ENCODE assay signal across 10 cellular contexts in genomic region chr15:30566949-30567348, GRCh38. TPM values are rescaled to one million over a fixed set of nuclear protein-coding genes. Genes with fewer than 3 reads are reported as not detected.
DNase-seq lines count a peak whose midpoint lies in the region; ATAC-seq and TF ChIP-seq lines count a peak whose summit lies in the region.
"Not testable (repeated sequence)": the region's sequence is repeated elsewhere in the genome, so short reads cannot be mapped to it uniquely, and the experiment has no call there.
"Had no signal": no experiment of that assay in that cellular context is flagged by ENCODE, and none has a peak within 500 bp of the region (broad histone marks: within the 10 kb centered on the region; RNA-seq: fewer than 3 reads in every experiment).

No MANE protein-coding gene starts in this region.

- not testable (repeated sequence) for H2BK120ac ChIP-seq in IMR-90 (ENCODE audit: low read depth, low read length)

- not testable (repeated sequence) for BruUV-seq in IMR-90 (replicated peaks; lab: Mats Ljungman, UMichigan)

- not testable (repeated sequence) for TF ChIP-seq RAD21 in IMR-90 (IDR thresholded peaks at IDR 0.05; ENCODE audit: low read length)

- not testable (repeated sequence) for TF ChIP-seq CTCF in CD8-positive, alpha-beta T cell (IDR thresholded peaks at IDR 0.05); IMR-90 (conservative IDR thresholded peaks at IDR 0.05; ENCODE audit: low read depth, low read length)
- TF ChIP-seq CTCF in chondrocyte (IDR thresholded peaks at IDR 0.05), result peak; percentile 69
- TF ChIP-seq CTCF in neural crest cell (conservative IDR thresholded peaks at IDR 0.05), result peak; percentile 53
- peak; percentile 7 for TF ChIP-seq CTCF in thoracic aorta (IDR thresholded peaks at IDR 0.05)

- CTCF ChIA-PET in CD8-positive, alpha-beta T cell (lab: Charles Lee); IMR-90 (lab: Yijun Ruan, JAX): not testable (repeated sequence)

- not testable (repeated sequence) for H3K18ac ChIP-seq in IMR-90 (ENCODE audit: low read depth, low read length)

- H3K9me3 Mint-ChIP-seq in CD8-positive, alpha-beta T cell; activated T-helper 17 cell treated with anti-CD3 and anti-CD28 coated beads, Interleukin-2, amount 50 U/mL, for 72 hours; chondrocyte (ENCODE audit: low read depth); neural crest cell: not testable (repeated sequence)

- not testable (repeated sequence) for H3K9me3 ChIP-seq in CD8-positive, alpha-beta T cell (ENCODE audit: low read length); IMR-90 (ENCODE audit: control insufficient read depth, insufficient read depth, low read length); thoracic aorta

- H3K9ac ChIP-seq in IMR-90 (ENCODE audit: low read depth, low read length), result not testable (repeated sequence)

- not testable (repeated sequence) for H4K5ac ChIP-seq in IMR-90 (ENCODE audit: low read depth, low read length)

- H3K27me3 Mint-ChIP-seq in CD8-positive, alpha-beta T cell (ENCODE audit: low read depth); activated T-helper 17 cell treated with anti-CD3 and anti-CD28 coated beads, Interleukin-2, amount 50 U/mL, for 72 hours; chondrocyte (ENCODE audit: low read depth); neural crest cell (ENCODE audit: low read depth): not testable (repeated sequence)

- TF ChIP-seq POLR2A in IMR-90 (IDR thresholded peaks at IDR 0.05; ENCODE audit: low read depth, low read length), result not testable (repeated sequence)

- not testable (repeated sequence) for H3K4me2 ChIP-seq in IMR-90 (ENCODE audit: low read depth, low read length)

- H2AK5ac ChIP-seq in IMR-90 (ENCODE audit: low read depth, low read length), result not testable (repeated sequence)

- H3K79me1 ChIP-seq in IMR-90 (ENCODE audit: low read depth in 1 of 2, low read length in 2 of 2), result not testable (repeated sequence)

- not testable (repeated sequence) for H3K27ac Mint-ChIP-seq in CD8-positive, alpha-beta T cell; activated T-helper 17 cell treated with anti-CD3 and anti-CD28 coated beads, Interleukin-2, amount 50 U/mL, for 72 hours; chondrocyte (ENCODE audit: unreplicated experiment); neural crest cell (ENCODE audit: unreplicated experiment)

- intact Hi-C loops in CD8-positive, alpha-beta T cell (cut with DNase I, micrococcal nuclease); IMR-90 (cut with micrococcal nuclease): not testable (repeated sequence)

- not testable (repeated sequence) for H4K20me1 ChIP-seq in IMR-90 (ENCODE audit: insufficient read depth, low read length)

- H4K91ac ChIP-seq in IMR-90 (ENCODE audit: insufficient read depth, low read depth, low read length), result not testable (repeated sequence)

- not testable (repeated sequence) for H3K36me3 Mint-ChIP-seq in CD8-positive, alpha-beta T cell; activated T-helper 17 cell treated with anti-CD3 and anti-CD28 coated beads, Interleukin-2, amount 50 U/mL, for 72 hours (ENCODE audit: low read depth); chondrocyte (ENCODE audit: low read depth); neural crest cell (ENCODE audit: low read depth)

- not testable (repeated sequence) for H3K14ac ChIP-seq in IMR-90 (replicated peaks; ENCODE audit: low read depth, low read length)

- H3K4me3 Mint-ChIP-seq in CD8-positive, alpha-beta T cell; activated T-helper 17 cell treated with anti-CD3 and anti-CD28 coated beads, Interleukin-2, amount 50 U/mL, for 72 hours; chondrocyte (ENCODE audit: unreplicated experiment); neural crest cell: not testable (repeated sequence)

- not testable (repeated sequence) for H3K4me1 Mint-ChIP-seq in CD8-positive, alpha-beta T cell (ENCODE audit: low read depth); activated T-helper 17 cell treated with anti-CD3 and anti-CD28 coated beads, Interleukin-2, amount 50 U/mL, for 72 hours; chondrocyte (ENCODE audit: low read depth); neural crest cell

- dilution Hi-C loops in IMR-90 (cut with HindIII; ENCODE audit: low sequenced_read_pairs, unreplicated experiment), result not testable (repeated sequence)

- POLR2A ChIA-PET in CD8-positive, alpha-beta T cell (lab: Charles Lee); IMR-90 (lab: Charles Lee; ENCODE audit: unreplicated experiment): not testable (repeated sequence)

- H2BK5ac ChIP-seq in IMR-90 (ENCODE audit: low read depth, low read length, poor library complexity, severe bottlenecking), result not testable (repeated sequence)

- not testable (repeated sequence) for H3K27ac ChIP-seq in CD8-positive, alpha-beta T cell (ENCODE audit: low read depth, low read length); IMR-90 (ENCODE audit: insufficient read depth, low read length); thoracic aorta

- not testable (repeated sequence) for H3K9me1 ChIP-seq in IMR-90 (ENCODE audit: insufficient read depth, low read length)

- H2BK15ac ChIP-seq in IMR-90 (ENCODE audit: low read depth, low read length), result not testable (repeated sequence)

- H3K4me1 ChIP-seq in CD8-positive, alpha-beta T cell (ENCODE audit: insufficient read depth, low read length); IMR-90 (ENCODE audit: control insufficient read depth, insufficient read depth, low read length); thoracic aorta (ENCODE audit: control insufficient read depth in 1 of 2, low read depth in 2 of 2): not testable (repeated sequence)

- H3K27me3 ChIP-seq in CD8-positive, alpha-beta T cell (ENCODE audit: insufficient read depth, low read length); IMR-90 (ENCODE audit: control insufficient read depth, insufficient read depth, low read length); thoracic aorta (replicated peaks; ENCODE audit: insufficient read depth): not testable (repeated sequence)

- peak; percentile 69 for ATAC-seq in CD8-positive, alpha-beta T cell
- peak; percentile 80; the same call in 1 of the 2 replicates for ATAC-seq in IMR-90 (ENCODE audit: low read depth)
- ATAC-seq in SK-N-SH treated with all-trans-retinoic acid at 6 μM for 48 hours, result peak; percentile 62; the same call in 2 of the 3 replicates
- peak; percentile 54 for ATAC-seq in activated T-helper 17 cell treated with anti-CD3 and anti-CD28 coated beads, Interleukin-2, amount 50 U/mL, for 72 hours (replicated peaks)
- ATAC-seq in thoracic aorta (ENCODE audit: insufficient number of reproducible peaks, low FRiP score, low read depth), result not testable (repeated sequence)

- not testable (repeated sequence) for H2BK20ac ChIP-seq in IMR-90 (ENCODE audit: low read depth, low read length)

- not testable (repeated sequence) for H2AFZ ChIP-seq in IMR-90 (replicated peaks; ENCODE audit: low read length, poor library complexity)

- not testable (repeated sequence) for H3K4me3 ChIP-seq in CD8-positive, alpha-beta T cell (ENCODE audit: low read depth, low read length); IMR-90 (ENCODE audit: insufficient read depth, low read depth, low read length); thoracic aorta

- not testable (repeated sequence) for H4K8ac ChIP-seq in IMR-90 (ENCODE audit: low read depth in 2 of 2, low read length in 2 of 2)

- H2AK9ac ChIP-seq in IMR-90 (replicated peaks; ENCODE audit: low read depth, low read length, poor library complexity), result not testable (repeated sequence)

- not testable (repeated sequence) for H3K4ac ChIP-seq in IMR-90 (ENCODE audit: low read depth, low read length)

- H3K56ac ChIP-seq in IMR-90 (ENCODE audit: extremely low read depth, insufficient read depth, low read length), result not testable (repeated sequence)

- in situ Hi-C loops in IMR-90 (cut with MboI; ENCODE audit: low sequenced_read_pairs), result not testable (repeated sequence)

- not testable (repeated sequence) for H3K23ac ChIP-seq in IMR-90 (ENCODE audit: low read depth, low read length)

- not testable (repeated sequence) for H3K36me3 ChIP-seq in CD8-positive, alpha-beta T cell (ENCODE audit: insufficient read depth, low read length); IMR-90 (ENCODE audit: control insufficient read depth, insufficient read depth, low read length); thoracic aorta

- DNase-seq in CD8-positive, alpha-beta T cell, result peak in 1 of 7 experiments; percentile 2
- DNase-seq in IMR-90; chondrocyte (ENCODE audit: low spot score); thoracic aorta (ENCODE audit: low spot score): not testable (repeated sequence)
- DNase-seq in left kidney (ENCODE audit: low read depth, low spot score) (peak; percentile 0), neural crest cell (ENCODE audit: low read depth, low spot score) (peak; percentile 17)

- WGBS in IMR-90 (ENCODE audit: extremely low coverage in 2 of 2, insufficient read length in 1 of 2), 2 experiments, result no CpG with 5 or more reads among the region's 6 CpGs

RNA-seq across cellular contexts. Expression of gene GOLGA8Q, which starts 15.1 kb away (rescaled TPM):
- not detected for total RNA-seq in CD8-positive, alpha-beta T cell
- 0.18 and 0.28 TPM in 2 replicates for total RNA-seq in IMR-90 (2012; rRNA removed)
- 0.44 and 0.55 TPM in 2 replicates for polyA plus RNA-seq in IMR-90 (2012; rRNA removed)
- polyA plus RNA-seq in IMR-90 (2012; cell fraction: cytosol; rRNA removed), result 0.04 TPM in 1 of 2 replicates, not detected in the other
- 1.6 and 5.6 TPM in 2 replicates for polyA plus RNA-seq in IMR-90 (2012; cell fraction: nucleus; rRNA removed; ENCODE audit: low replicate concordance)
- not detected for total RNA-seq in activated T-helper 17 cell treated with anti-CD3 and anti-CD28 coated beads, Interleukin-2, amount 50 U/mL, for 72 hours
- total RNA-seq in chondrocyte, result 1.0 to 3.2 TPM in 2 of 3 replicates, not detected in the other
- not detected in 2 replicates for total RNA-seq in neural crest cell
- total RNA-seq in thoracic aorta, result 10 to 100 TPM in 1 of 2 donors, 1 to 10 TPM in 1; 5.1 to 15.8 TPM
- total RNA-seq: HT1080, M059J had no signal

RNA-seq across cellular contexts. Expression of gene GOLGA8H, which starts 36.9 kb away (rescaled TPM):
- not detected for total RNA-seq in CD8-positive, alpha-beta T cell
- total RNA-seq in IMR-90 (2012; rRNA removed) (not detected in 2 replicates), chondrocyte (1.1 to 1.8 TPM (median 1.4 TPM) in 3 replicates), neural crest cell (2.1 and 2.4 TPM in 2 replicates), thoracic aorta (1 to 10 TPM in 1 of 2 donors, under 1 TPM in 1; 0.68 to 1.3 TPM)
- not detected in 2 replicates for polyA plus RNA-seq in IMR-90 (2012; rRNA removed)
- not detected in 2 replicates for polyA plus RNA-seq in IMR-90 (2012; cell fraction: cytosol; rRNA removed)
- polyA plus RNA-seq in IMR-90 (2012; cell fraction: nucleus; rRNA removed; ENCODE audit: low replicate concordance), result 0.04 and 0.17 TPM in 2 replicates
- not detected for total RNA-seq in activated T-helper 17 cell treated with anti-CD3 and anti-CD28 coated beads, Interleukin-2, amount 50 U/mL, for 72 hours
